2 cellular contexts compared by ENCODE assay signal in genomic region chr9:123097709-123098459, GRCh38.
TF ChIP-seq lines count a peak whose summit lies in the region.

No MANE protein-coding gene starts in this region.

TF ChIP-seq in WTC11, 78 proteins besides CTCF, POLR2A, EP300 and RAD21:
- TF ChIP-seq TEAD1 (CRISPR knock-in tag; IDR thresholded peaks at IDR 0.05) (peak; percentile 37; the same call in 1 of the 2 replicates), ZBTB43 (CRISPR knock-in tag; IDR thresholded peaks at IDR 0.05) (no peak)

TF ChIP-seq in SK-N-SH, 30 proteins besides CTCF, POLR2A, EP300 and RAD21:
- TF ChIP-seq MXI1 (IDR thresholded peaks at IDR 0.05; ENCODE audit: low read depth, low read length) (no peak), USF1 (IDR thresholded peaks at IDR 0.05; ENCODE audit: borderline replicate concordance, low read depth) (no peak), CHD2 (IDR thresholded peaks at IDR 0.05; ENCODE audit: low read length, partially characterized antibody) (no peak), USF2 (IDR thresholded peaks at IDR 0.05; ENCODE audit: borderline replicate concordance, low read depth, low read length) (no peak), YY1 (IDR thresholded peaks at IDR 0.05; ENCODE audit: low read depth) (no peak), GATA2 (CRISPR knock-in tag; IDR thresholded peaks at IDR 0.05) (no peak), RCOR1 (IDR thresholded peaks at IDR 0.05; ENCODE audit: low read length) (no peak), FOXM1 (IDR thresholded peaks at IDR 0.05; ENCODE audit: low read depth) (no peak), TEAD4 (IDR thresholded peaks at IDR 0.05; ENCODE audit: borderline replicate concordance, insufficient read depth) (no peak), RFX5 (IDR thresholded peaks at IDR 0.05; ENCODE audit: low read length) (no peak), FOSL2 (IDR thresholded peaks at IDR 0.05; ENCODE audit: borderline replicate concordance, low read depth) (no peak), SMC3 (IDR thresholded peaks at IDR 0.05; ENCODE audit: low read depth, low read length) (no peak), JUND (IDR thresholded peaks at IDR 0.05) (no peak), GABPA (IDR thresholded peaks at IDR 0.05; ENCODE audit: low read depth) (no peak), POLR2AphosphoS5 (IDR thresholded peaks at IDR 0.05; ENCODE audit: low read depth, low read length) (no peak), RXRA (IDR thresholded peaks at IDR 0.05; ENCODE audit: borderline replicate concordance, low read depth) (no peak)
